1 cellular context compared by ENCODE assay signal in genomic region chr6:157476797-157477196, GRCh38.
TF ChIP-seq lines count a peak whose summit lies in the region.

No MANE protein-coding gene starts in this region.

TF ChIP-seq in H1, 55 proteins besides CTCF, POLR2A, EP300 and RAD21:
- TF ChIP-seq, protein P1, sequence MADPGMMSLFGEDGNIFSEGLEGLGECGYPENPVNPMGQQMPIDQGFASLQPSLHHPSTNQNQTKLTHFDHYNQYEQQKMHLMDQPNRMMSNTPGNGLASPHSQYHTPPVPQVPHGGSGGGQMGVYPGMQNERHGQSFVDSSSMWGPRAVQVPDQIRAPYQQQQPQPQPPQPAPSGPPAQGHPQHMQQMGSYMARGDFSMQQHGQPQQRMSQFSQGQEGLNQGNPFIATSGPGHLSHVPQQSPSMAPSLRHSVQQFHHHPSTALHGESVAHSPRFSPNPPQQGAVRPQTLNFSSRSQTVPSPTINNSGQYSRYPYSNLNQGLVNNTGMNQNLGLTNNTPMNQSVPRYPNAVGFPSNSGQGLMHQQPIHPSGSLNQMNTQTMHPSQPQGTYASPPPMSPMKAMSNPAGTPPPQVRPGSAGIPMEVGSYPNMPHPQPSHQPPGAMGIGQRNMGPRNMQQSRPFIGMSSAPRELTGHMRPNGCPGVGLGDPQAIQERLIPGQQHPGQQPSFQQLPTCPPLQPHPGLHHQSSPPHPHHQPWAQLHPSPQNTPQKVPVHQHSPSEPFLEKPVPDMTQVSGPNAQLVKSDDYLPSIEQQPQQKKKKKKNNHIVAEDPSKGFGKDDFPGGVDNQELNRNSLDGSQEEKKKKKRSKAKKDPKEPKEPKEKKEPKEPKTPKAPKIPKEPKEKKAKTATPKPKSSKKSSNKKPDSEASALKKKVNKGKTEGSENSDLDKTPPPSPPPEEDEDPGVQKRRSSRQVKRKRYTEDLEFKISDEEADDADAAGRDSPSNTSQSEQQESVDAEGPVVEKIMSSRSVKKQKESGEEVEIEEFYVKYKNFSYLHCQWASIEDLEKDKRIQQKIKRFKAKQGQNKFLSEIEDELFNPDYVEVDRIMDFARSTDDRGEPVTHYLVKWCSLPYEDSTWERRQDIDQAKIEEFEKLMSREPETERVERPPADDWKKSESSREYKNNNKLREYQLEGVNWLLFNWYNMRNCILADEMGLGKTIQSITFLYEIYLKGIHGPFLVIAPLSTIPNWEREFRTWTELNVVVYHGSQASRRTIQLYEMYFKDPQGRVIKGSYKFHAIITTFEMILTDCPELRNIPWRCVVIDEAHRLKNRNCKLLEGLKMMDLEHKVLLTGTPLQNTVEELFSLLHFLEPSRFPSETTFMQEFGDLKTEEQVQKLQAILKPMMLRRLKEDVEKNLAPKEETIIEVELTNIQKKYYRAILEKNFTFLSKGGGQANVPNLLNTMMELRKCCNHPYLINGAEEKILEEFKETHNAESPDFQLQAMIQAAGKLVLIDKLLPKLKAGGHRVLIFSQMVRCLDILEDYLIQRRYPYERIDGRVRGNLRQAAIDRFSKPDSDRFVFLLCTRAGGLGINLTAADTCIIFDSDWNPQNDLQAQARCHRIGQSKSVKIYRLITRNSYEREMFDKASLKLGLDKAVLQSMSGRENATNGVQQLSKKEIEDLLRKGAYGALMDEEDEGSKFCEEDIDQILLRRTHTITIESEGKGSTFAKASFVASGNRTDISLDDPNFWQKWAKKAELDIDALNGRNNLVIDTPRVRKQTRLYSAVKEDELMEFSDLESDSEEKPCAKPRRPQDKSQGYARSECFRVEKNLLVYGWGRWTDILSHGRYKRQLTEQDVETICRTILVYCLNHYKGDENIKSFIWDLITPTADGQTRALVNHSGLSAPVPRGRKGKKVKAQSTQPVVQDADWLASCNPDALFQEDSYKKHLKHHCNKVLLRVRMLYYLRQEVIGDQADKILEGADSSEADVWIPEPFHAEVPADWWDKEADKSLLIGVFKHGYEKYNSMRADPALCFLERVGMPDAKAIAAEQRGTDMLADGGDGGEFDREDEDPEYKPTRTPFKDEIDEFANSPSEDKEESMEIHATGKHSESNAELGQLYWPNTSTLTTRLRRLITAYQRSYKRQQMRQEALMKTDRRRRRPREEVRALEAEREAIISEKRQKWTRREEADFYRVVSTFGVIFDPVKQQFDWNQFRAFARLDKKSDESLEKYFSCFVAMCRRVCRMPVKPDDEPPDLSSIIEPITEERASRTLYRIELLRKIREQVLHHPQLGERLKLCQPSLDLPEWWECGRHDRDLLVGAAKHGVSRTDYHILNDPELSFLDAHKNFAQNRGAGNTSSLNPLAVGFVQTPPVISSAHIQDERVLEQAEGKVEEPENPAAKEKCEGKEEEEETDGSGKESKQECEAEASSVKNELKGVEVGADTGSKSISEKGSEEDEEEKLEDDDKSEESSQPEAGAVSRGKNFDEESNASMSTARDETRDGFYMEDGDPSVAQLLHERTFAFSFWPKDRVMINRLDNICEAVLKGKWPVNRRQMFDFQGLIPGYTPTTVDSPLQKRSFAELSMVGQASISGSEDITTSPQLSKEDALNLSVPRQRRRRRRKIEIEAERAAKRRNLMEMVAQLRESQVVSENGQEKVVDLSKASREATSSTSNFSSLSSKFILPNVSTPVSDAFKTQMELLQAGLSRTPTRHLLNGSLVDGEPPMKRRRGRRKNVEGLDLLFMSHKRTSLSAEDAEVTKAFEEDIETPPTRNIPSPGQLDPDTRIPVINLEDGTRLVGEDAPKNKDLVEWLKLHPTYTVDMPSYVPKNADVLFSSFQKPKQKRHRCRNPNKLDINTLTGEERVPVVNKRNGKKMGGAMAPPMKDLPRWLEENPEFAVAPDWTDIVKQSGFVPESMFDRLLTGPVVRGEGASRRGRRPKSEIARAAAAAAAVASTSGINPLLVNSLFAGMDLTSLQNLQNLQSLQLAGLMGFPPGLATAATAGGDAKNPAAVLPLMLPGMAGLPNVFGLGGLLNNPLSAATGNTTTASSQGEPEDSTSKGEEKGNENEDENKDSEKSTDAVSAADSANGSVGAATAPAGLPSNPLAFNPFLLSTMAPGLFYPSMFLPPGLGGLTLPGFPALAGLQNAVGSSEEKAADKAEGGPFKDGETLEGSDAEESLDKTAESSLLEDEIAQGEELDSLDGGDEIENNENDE (IDR thresholded peaks at IDR 0.05; ENCODE audit: insufficient replicate concordance, low read length) = no peak
- TF ChIP-seq ASH2L (IDR thresholded peaks at IDR 0.05; ENCODE audit: low read length) = no peak
